ENCODE assay signal across 12 cellular contexts in the genomic region with DNA sequence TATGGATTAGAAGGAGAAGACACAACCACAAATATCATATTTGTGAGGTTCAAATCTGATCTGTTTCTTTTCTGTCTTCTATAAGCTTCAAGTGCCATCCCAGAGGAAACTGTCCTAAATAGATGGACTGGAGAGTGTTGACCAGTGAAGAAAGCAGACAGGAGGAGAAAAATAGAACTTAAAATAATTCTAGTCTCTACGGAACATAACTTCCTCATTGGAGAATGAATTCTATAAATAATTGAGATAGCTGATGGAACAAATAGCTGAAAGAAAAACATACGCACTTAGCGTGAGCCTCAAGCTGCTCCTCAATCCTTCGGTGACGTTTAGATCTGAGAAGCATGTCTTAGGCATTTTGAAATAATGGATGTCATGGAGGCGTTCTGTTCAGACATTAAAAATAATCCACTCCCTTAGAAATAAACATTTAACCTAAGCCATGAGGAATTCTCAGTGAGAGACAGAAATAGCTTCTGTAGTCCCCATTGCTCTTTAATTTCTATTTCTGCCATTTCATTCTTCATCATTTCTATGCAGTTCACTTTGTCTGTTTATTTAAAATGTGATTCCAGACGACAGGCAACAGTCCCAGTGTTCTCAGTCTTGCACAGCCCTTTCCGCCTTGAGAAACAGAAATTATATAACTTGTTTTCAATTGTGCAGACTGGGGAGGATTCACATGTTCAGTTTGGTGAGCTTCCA.
DNase-seq lines count a peak whose midpoint lies in the region; ATAC-seq, FAIRE-seq and TF ChIP-seq lines count a peak whose summit lies in the region.
"Had no signal": no experiment of that assay in that cellular context is flagged by ENCODE, and none has a peak within 500 bp of the region (broad histone marks: within the 10 kb centered on the region; RNA-seq: fewer than 3 reads in every experiment).

No MANE protein-coding gene starts in this region.

- H2AK5ac ChIP-seq in neuronal stem cell (ENCODE audit: low read depth, low read length), result no peak overlapping the region

- H3K4ac ChIP-seq in neuronal stem cell (ENCODE audit: low read length), result no peak overlapping the region

- no peak overlapping the region for H3K4me2 ChIP-seq in neuronal stem cell (ENCODE audit: insufficient read depth, low read length, poor library complexity, severe bottlenecking)

- no peak overlapping the region for H2BK15ac ChIP-seq in neuronal stem cell (ENCODE audit: low read length)

- H2BK5ac ChIP-seq in neuronal stem cell (ENCODE audit: low read length), result no peak overlapping the region

- H3K4me1 ChIP-seq in left ventricle myocardium inferior (peaks cover 21% of the 10 kb centered on the region), pancreas (no peaks in the 10 kb centered on the region), urinary bladder (ENCODE audit: insufficient read depth) (peaks cover 1% of the 10 kb centered on the region), neuronal stem cell (ENCODE audit: control insufficient read depth in 2 of 2, insufficient read depth in 1 of 2, low read depth in 1 of 2, low read length in 2 of 2) (peaks cover 0 to 2% of the 10 kb centered on the region in 2 donors)

- DNase-seq in choroid plexus epithelial cell (ENCODE audit: low read depth) (peak; percentile 61), left ventricle myocardium inferior (no peak), pancreas (no peak), COR-L47 (lab: John Stamatoyannopoulos, UW) (no peak), neuronal stem cell (ENCODE audit: low spot score) (no peak)
- DNase-seq: activated CD4-positive, CD25-positive, alpha-beta regulatory T cell; erythroblast; NCI-H1092; NCI-H526; SIG-M5 had no signal

- H2BK12ac ChIP-seq in neuronal stem cell (ENCODE audit: low read length), result no peak overlapping the region

- TF ChIP-seq CTCF in choroid plexus epithelial cell (conservative IDR thresholded peaks at IDR 0.05; ENCODE audit: low read depth, low read length), result no peak
- no peak for TF ChIP-seq CTCF in left ventricle myocardium inferior (IDR thresholded peaks at IDR 0.05; ENCODE audit: borderline replicate concordance)
- no peak for TF ChIP-seq CTCF in pancreas (IDR thresholded peaks at IDR 0.05)

- peak in 1 of 4 donors; percentile 42 for ATAC-seq in pancreas
- no peak for ATAC-seq in HG02759 (IDR thresholded peaks at IDR 0.05; ENCODE audit: unreplicated experiment)

- no peaks in the 10 kb centered on the region for H3K9me3 ChIP-seq in left ventricle myocardium inferior (replicated peaks)
- no peaks in the 10 kb centered on the region for H3K9me3 ChIP-seq in pancreas
- H3K9me3 ChIP-seq in neuronal stem cell (replicated peaks in 1 of 2; ENCODE audit: control insufficient read depth in 2 of 2, insufficient read depth in 1 of 2, low read depth in 1 of 2, low read length in 2 of 2), result no peaks in the 10 kb centered on the region

- no peak overlapping the region for H3K23ac ChIP-seq in neuronal stem cell (ENCODE audit: low read depth, low read length, poor library complexity)

- no peak overlapping the region for H3K14ac ChIP-seq in neuronal stem cell (ENCODE audit: low read length)

- H3K9ac ChIP-seq in neuronal stem cell (ENCODE audit: low read depth, low read length, poor library complexity), result no peak overlapping the region

- H2AFZ ChIP-seq in neuronal stem cell (ENCODE audit: low read length), result no peak overlapping the region

- H3K36me3 ChIP-seq in left ventricle myocardium inferior, result no peaks in the 10 kb centered on the region
- no peaks in the 10 kb centered on the region for H3K36me3 ChIP-seq in pancreas
- H3K36me3 ChIP-seq in urinary bladder (ENCODE audit: insufficient read depth), result no peaks in the 10 kb centered on the region
- H3K36me3 ChIP-seq in neuronal stem cell (replicated peaks in 1 of 2; ENCODE audit: control insufficient read depth in 2 of 2, insufficient read depth in 2 of 2, low read length in 2 of 2), result no peaks in the 10 kb centered on the region

- H3K4me3 ChIP-seq in choroid plexus epithelial cell (ENCODE audit: low read depth, low read length), result no peak overlapping the region
- peak overlapping the region; percentile 46 for H3K4me3 ChIP-seq in left ventricle myocardium inferior
- H3K4me3 ChIP-seq in pancreas, result no peak overlapping the region
- H3K4me3 ChIP-seq in urinary bladder (ENCODE audit: low read depth, low read length), result peak overlapping the region; percentile 6
- no peak overlapping the region for H3K4me3 ChIP-seq in neuronal stem cell (ENCODE audit: low read length in 2 of 2)

- H3K18ac ChIP-seq in neuronal stem cell (ENCODE audit: low read length), result no peak overlapping the region

- no peaks in the 10 kb centered on the region for H3K27me3 ChIP-seq in left ventricle myocardium inferior (ENCODE audit: low read depth)
- H3K27me3 ChIP-seq in pancreas, result no peaks in the 10 kb centered on the region
- no peaks in the 10 kb centered on the region for H3K27me3 ChIP-seq in neuronal stem cell (ENCODE audit: control insufficient read depth in 3 of 3, insufficient read depth in 3 of 3, low read depth in 1 of 3, low read length in 3 of 3)

- peak overlapping the region; percentile 84 for H3K27ac ChIP-seq in left ventricle myocardium inferior (replicated peaks)
- H3K27ac ChIP-seq in pancreas, result no peak overlapping the region
- no peak overlapping the region for H3K27ac ChIP-seq in urinary bladder (ENCODE audit: low read depth)
- no peak overlapping the region for H3K27ac ChIP-seq in neuronal stem cell (replicated peaks; ENCODE audit: low read length)

- H4K8ac ChIP-seq in neuronal stem cell (ENCODE audit: low read depth, low read length), result no peak overlapping the region

- WGBS in pancreas, 2 donors, result 71 to 73% methylated on average over 8 of the region's 8 CpGs
- WGBS in urinary bladder, result 20% methylated on average over 8 of the region's 8 CpGs
- WGBS in neuronal stem cell (ENCODE audit: extremely low coverage in 2 of 2, insufficient read length in 2 of 2, insufficient replicate concordance in 1 of 2), 2 donors, result no CpG with 5 or more reads among the region's 8 CpGs

- intact Hi-C loops in left ventricle myocardium inferior (cut with micrococcal nuclease), result no loop called here
- intact Hi-C loops in pancreas (cut with DNase I), result no loop called here

- peak; percentile 93 for FAIRE-seq in pancreas (lab: Jason Lieb, UNC)

- no peak overlapping the region for H4K91ac ChIP-seq in neuronal stem cell (ENCODE audit: low read depth, low read length, poor library complexity)

- H2BK120ac ChIP-seq in neuronal stem cell (ENCODE audit: low read depth, low read length), result no peak overlapping the region

- no peaks in the 10 kb centered on the region for H3K79me1 ChIP-seq in neuronal stem cell (ENCODE audit: low read depth, low read length)

Comparison
In these comparisons a context has a peak if more than half of its experiments do, and no peak if none do; other contexts are left out.
1. H3K4me3 ChIP-seq: peak in left ventricle myocardium inferior (single experiment) and urinary bladder (single experiment); none in choroid plexus epithelial cell (single experiment), pancreas (0 of 4) and neuronal stem cell (0 of 2).